In the genomic region with DNA sequence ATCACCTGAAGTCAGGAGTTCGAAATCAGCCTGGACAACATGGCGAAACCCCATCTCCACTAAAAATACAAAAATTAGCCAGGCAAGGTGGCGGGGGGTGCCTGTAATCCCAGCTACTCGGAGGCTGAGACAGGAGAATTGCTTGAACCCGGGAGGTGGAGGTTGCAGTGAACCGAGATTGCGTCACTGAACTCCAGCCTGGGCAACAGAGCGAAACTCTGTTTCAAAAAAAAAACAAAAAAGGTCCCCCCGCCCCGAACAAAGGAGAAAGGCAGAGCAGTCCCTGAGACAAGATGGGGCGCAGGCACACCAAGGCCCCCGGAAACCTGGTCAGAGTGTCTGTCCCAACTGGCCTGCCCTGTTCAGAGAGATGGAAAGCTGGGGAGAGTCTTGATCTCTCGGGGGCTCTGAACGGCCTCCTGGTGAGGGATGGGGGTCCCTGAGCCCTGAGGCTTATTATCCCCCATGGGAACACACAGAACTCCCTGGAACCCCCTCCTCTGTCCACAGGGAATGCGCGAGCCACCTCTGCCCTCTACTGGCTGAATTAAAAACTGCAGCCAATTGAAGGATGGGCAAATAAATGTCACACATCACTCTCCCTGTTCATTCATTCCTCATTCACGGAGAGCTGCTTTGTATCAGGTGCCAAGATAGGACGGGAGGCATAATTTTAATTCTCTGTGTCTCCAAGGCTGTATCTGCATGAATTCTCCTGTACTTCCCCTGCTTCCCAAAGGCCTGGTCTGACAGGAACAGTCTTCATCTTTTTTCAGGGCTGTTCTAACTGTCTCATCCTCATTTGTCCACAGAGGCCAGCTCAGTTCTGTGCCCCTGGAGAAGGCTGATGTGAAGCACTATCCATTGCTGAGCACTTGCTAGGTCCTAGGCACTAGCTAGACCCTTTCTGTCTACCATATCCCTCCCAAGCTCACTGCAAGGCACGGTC, we compare ENCODE assay signal across 8 cellular contexts. TPM values are rescaled to one million over a fixed set of nuclear protein-coding genes. Genes with fewer than 3 reads are reported as not detected.
DNase-seq lines count a peak whose midpoint lies in the region; ATAC-seq and TF ChIP-seq lines count a peak whose summit lies in the region.
"Had no signal": no experiment of that assay in that cellular context is flagged by ENCODE, and none has a peak within 500 bp of the region (broad histone marks: within the 10 kb centered on the region; RNA-seq: fewer than 3 reads in every experiment).

No MANE protein-coding gene starts in this region.

- DNase-seq in EL: peak; percentile 29
- no peak for DNase-seq in esophagus muscularis mucosa (ENCODE audit: extremely low spot score)
- DNase-seq in neural progenitor cell (ENCODE audit: low spot score): peak; percentile 63
- no peak for DNase-seq in putamen (ENCODE audit: low spot score)

- no peaks in the 10 kb centered on the region for H3K36me3 ChIP-seq in esophagus muscularis mucosa
- H3K36me3 ChIP-seq in neural progenitor cell: no peaks in the 10 kb centered on the region

- H3K4me1 ChIP-seq in esophagus muscularis mucosa (no peaks in the 10 kb centered on the region), neural progenitor cell (peaks cover 6% of the 10 kb centered on the region)

- intact Hi-C loops in esophagus muscularis mucosa (cut with DNase I): no loop called here

- no peak overlapping the region for H3K4me3 Mint-ChIP-seq in neural progenitor cell

- no peak overlapping the region for H3K27ac Mint-ChIP-seq in neural progenitor cell

- no peak overlapping the region for H3K9ac ChIP-seq in neural progenitor cell

- H3K4me3 ChIP-seq in WI38 (ENCODE audit: low read depth, low read length) (no peak overlapping the region), esophagus muscularis mucosa (no peak overlapping the region), neural progenitor cell (no peak overlapping the region)

- WGBS in esophagus muscularis mucosa: 54% methylated on average over 17 of the region's 19 CpGs

- no peaks in the 10 kb centered on the region for H3F3A ChIP-seq in neural progenitor cell (ENCODE audit: low read depth)

- H3K9me3 ChIP-seq in esophagus muscularis mucosa (no peaks in the 10 kb centered on the region), neural progenitor cell (ENCODE audit: low read depth) (no peaks in the 10 kb centered on the region)

- H3K27me3 ChIP-seq in esophagus muscularis mucosa: peaks cover 0 to 17% (median 0%) of the 10 kb centered on the region in 4 donors
- H3K27me3 ChIP-seq in neural progenitor cell: no peaks in the 10 kb centered on the region

- ATAC-seq in HG02885 (IDR thresholded peaks at IDR 0.05; ENCODE audit: poor library complexity, unreplicated experiment): peak; percentile 60
- ATAC-seq in HG03378 (IDR thresholded peaks at IDR 0.05; ENCODE audit: unreplicated experiment): no peak

- no peaks in the 10 kb centered on the region for H3K36me3 Mint-ChIP-seq in neural progenitor cell

- peaks cover 10% of the 10 kb centered on the region for H3K4me1 Mint-ChIP-seq in neural progenitor cell

- peaks cover 2% of the 10 kb centered on the region for H3K27me3 Mint-ChIP-seq in neural progenitor cell (ENCODE audit: insufficient read depth, low read depth)

- no peaks in the 10 kb centered on the region for H4K20me1 ChIP-seq in neural progenitor cell (ENCODE audit: low read depth)

- no peak overlapping the region for H3K4me2 ChIP-seq in neural progenitor cell

- no peaks in the 10 kb centered on the region for H3K79me2 ChIP-seq in neural progenitor cell (ENCODE audit: low read depth)

- H3K9me3 Mint-ChIP-seq in neural progenitor cell: no peaks in the 10 kb centered on the region

- TF ChIP-seq POLR2A in esophagus muscularis mucosa (IDR thresholded peaks at IDR 0.05; ENCODE audit: low read depth): no peak

- TF ChIP-seq CTCF in WI38 (IDR thresholded peaks at IDR 0.05; ENCODE audit: low read depth, low read length): peak; percentile 89
- peak; percentile 57 to 81 (median 63) for TF ChIP-seq CTCF in esophagus muscularis mucosa (IDR thresholded peaks at IDR 0.05)
- TF ChIP-seq CTCF in neural progenitor cell (IDR thresholded peaks at IDR 0.05): peak; percentile 90

- TF ChIP-seq EP300 in esophagus muscularis mucosa (IDR thresholded peaks at IDR 0.05): no peak

- peak overlapping the region; percentile 15 for H2AFZ ChIP-seq in neural progenitor cell (replicated peaks)

- H3K27ac ChIP-seq in esophagus muscularis mucosa (replicated peaks in 1 of 4): no peak overlapping the region
- H3K27ac ChIP-seq in neural progenitor cell: no peak overlapping the region

RNA-seq across cellular contexts. Expression of gene MAT1A, which starts 28.9 kb away (rescaled TPM):
- total RNA-seq in esophagus muscularis mucosa (not detected), neural progenitor cell (ENCODE audit: low replicate concordance) (0.19 TPM in 1 of 2 replicates, not detected in the other)
- total RNA-seq: pulmonary artery endothelial cell had no signal

RNA-seq across cellular contexts. Expression of gene ANXA11, which starts 55.2 kb away (rescaled TPM):
- total RNA-seq in esophagus muscularis mucosa (100 to 1,000 TPM; 126 to 213 (median 166) TPM), neural progenitor cell (ENCODE audit: low replicate concordance) (2.7 and 7.3 TPM in 2 replicates)

Comparison
In these comparisons a context has a peak if more than half of its experiments do, and no peak if none do; other contexts are left out.
1. DNase-seq: peak in EL (single experiment) and neural progenitor cell (single experiment); none in esophagus muscularis mucosa (single experiment) and putamen (single experiment).
2. RNA of gene ANXA11, which starts 55.2 kb away (total RNA-seq): 126 to 213 TPM in esophagus muscularis mucosa; 2.7 to 7.3 TPM in neural progenitor cell; every median in the first group is over 10 times any median in the second.
3. Peak in every context shown above with its lines, with median percentiles within 50 percentile points of each other: CTCF ChIP-seq.